ENCODE assay signal across 11 cellular contexts in the genomic region with DNA sequence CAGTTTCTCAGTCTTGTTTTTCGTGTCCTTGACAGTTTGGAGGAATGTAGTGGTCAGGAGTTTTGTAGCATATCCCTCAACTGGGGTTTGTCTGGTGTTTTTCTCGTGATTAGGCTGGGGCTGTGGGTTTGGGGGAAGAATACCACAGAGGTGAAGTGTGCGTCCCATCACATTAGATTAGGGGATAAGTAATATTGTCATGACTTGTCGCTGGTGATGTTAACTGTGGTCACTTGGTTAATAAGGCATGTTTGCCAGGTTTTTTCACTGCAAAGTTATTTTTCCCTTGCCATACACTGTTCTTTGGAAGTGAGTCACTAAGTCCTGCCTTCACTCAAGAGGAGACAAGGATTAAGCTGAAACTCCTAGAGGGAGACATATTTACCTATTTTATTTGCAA. TPM values are rescaled to one million over a fixed set of nuclear protein-coding genes. Genes with fewer than 3 reads are reported as not detected.
A peak's percentile ranks its signal among the peaks of the same experiment; 100 is the strongest.
DNase-seq lines count a peak whose midpoint lies in the region; ATAC-seq and TF ChIP-seq lines count a peak whose summit lies in the region.
"Had no signal": no experiment of that assay in that cellular context is flagged by ENCODE, and none has a peak within 500 bp of the region (broad histone marks: within the 10 kb centered on the region; RNA-seq: fewer than 3 reads in every experiment).

No MANE protein-coding gene starts in this region.

- no peak overlapping the region for H3K18ac ChIP-seq in trophoblast cell (ENCODE audit: low read length)

- H2AFZ ChIP-seq in trophoblast cell (ENCODE audit: insufficient read depth, low read length, poor library complexity): no peak overlapping the region
- H2AFZ ChIP-seq: neural progenitor cell had no signal

- no peak overlapping the region for H3K14ac ChIP-seq in trophoblast cell (ENCODE audit: low read length)

- no peak overlapping the region for H2AK5ac ChIP-seq in trophoblast cell (ENCODE audit: low read length)

- H3K27ac ChIP-seq in RWPE2 (ENCODE audit: poor library complexity, severe bottlenecking) (peak overlapping the region; percentile 65), trophoblast cell (ENCODE audit: low read depth, low read length) (peak overlapping the region; percentile 79), colonic mucosa (no peak overlapping the region)
- H3K27ac ChIP-seq: neural progenitor cell had no signal

- no CpG with 5 or more reads among the region's 4 CpGs for WGBS in trophoblast cell (ENCODE audit: extremely low coverage, insufficient coverage, insufficient read length)

- H2BK12ac ChIP-seq in trophoblast cell (ENCODE audit: low read length): no peak overlapping the region

- H3K36me3 ChIP-seq in RWPE2 (ENCODE audit: low read depth) (peaks cover 26% of the 10 kb centered on the region), trophoblast cell (ENCODE audit: control insufficient read depth in 1 of 2, insufficient read depth in 2 of 2, low read length in 2 of 2) (peaks cover 2 to 10% of the 10 kb centered on the region in 2 experiments), colonic mucosa (no peaks in the 10 kb centered on the region)

- H3K4me3 ChIP-seq in RWPE2 (ENCODE audit: severe bottlenecking): no peak overlapping the region
- H3K4me3 ChIP-seq in trophoblast cell (ENCODE audit: low read depth, low read length): no peak overlapping the region
- no peak overlapping the region for H3K4me3 ChIP-seq in colonic mucosa
- H3K4me3 ChIP-seq: neural progenitor cell had no signal

- ATAC-seq in RWPE2 (ENCODE audit: low read depth) (peak; percentile 83), HG02798 (IDR thresholded peaks at IDR 0.05; ENCODE audit: poor library complexity, unreplicated experiment) (no peak)

- peak overlapping the region; percentile 6 for H3K4ac ChIP-seq in trophoblast cell (ENCODE audit: low read depth, low read length)

- no peak for TF ChIP-seq CTCF in RWPE2 (IDR thresholded peaks at IDR 0.05; ENCODE audit: poor library complexity, severe bottlenecking)
- TF ChIP-seq CTCF in colonic mucosa (IDR thresholded peaks at IDR 0.05): no peak

- no peak overlapping the region for H4K8ac ChIP-seq in trophoblast cell (ENCODE audit: low read depth, low read length)

- no peak overlapping the region for H2BK5ac ChIP-seq in trophoblast cell (ENCODE audit: low read depth, low read length, poor library complexity)

- no peak overlapping the region for H4K12ac ChIP-seq in trophoblast cell (ENCODE audit: low read depth, low read length)

- H3K9ac ChIP-seq in trophoblast cell (ENCODE audit: low read length): no peak overlapping the region
- H3K9ac ChIP-seq in colonic mucosa (ENCODE audit: low read depth in 2 of 2, low read length in 2 of 2): no peak overlapping the region
- H3K9ac ChIP-seq: neural progenitor cell had no signal

- peaks cover 2% of the 10 kb centered on the region for H3K79me2 ChIP-seq in trophoblast cell (ENCODE audit: control insufficient read depth, insufficient read depth, low read length, poor library complexity)

- H3K23ac ChIP-seq in trophoblast cell (ENCODE audit: low read length): no peak overlapping the region

- H3K27me3 ChIP-seq in RWPE2 (ENCODE audit: insufficient read depth, poor library complexity, severe bottlenecking): no peaks in the 10 kb centered on the region
- no peaks in the 10 kb centered on the region for H3K27me3 ChIP-seq in trophoblast cell (ENCODE audit: insufficient read depth, low read length)
- H3K27me3 ChIP-seq in colonic mucosa: no peaks in the 10 kb centered on the region
- H3K27me3 ChIP-seq: neural progenitor cell had no signal

- peak; percentile 62 for DNase-seq in Daoy (ENCODE audit: low read depth)
- no peak for DNase-seq in RWPE2 (ENCODE audit: low spot score)
- peak; percentile 47 for DNase-seq in fibroblast of gingiva (ENCODE audit: low read depth)
- no peak for DNase-seq in trophoblast cell
- no peak for DNase-seq in amygdala (lab: John Stamatoyannopoulos, UW)
- no peak for DNase-seq in KBM-7
- DNase-seq in colonic mucosa: no peak
- DNase-seq: central memory CD4-positive, alpha-beta T cell; NCI-H1105 treated with DMSO at 0.1 percent for 48 hours had no signal

- H2BK120ac ChIP-seq in trophoblast cell (ENCODE audit: insufficient read depth, low read length, poor library complexity): no peak overlapping the region

- peak overlapping the region; percentile 17 for H3K4me2 ChIP-seq in trophoblast cell (ENCODE audit: low read length)
- H3K4me2 ChIP-seq: neural progenitor cell had no signal

- in situ Hi-C loops in KBM-7 (cut with MboI; ENCODE audit: low pct_unique_long_range_greater_than_20kb, low sequenced_read_pairs): no loop called here

- H3K79me1 ChIP-seq in trophoblast cell (ENCODE audit: low read length): peaks cover 3% of the 10 kb centered on the region

- H3K4me1 ChIP-seq in RWPE2 (ENCODE audit: insufficient read depth, poor library complexity, severe bottlenecking) (peaks cover 43% of the 10 kb centered on the region), trophoblast cell (ENCODE audit: control insufficient read depth in 1 of 2, insufficient read depth in 2 of 2, low read length in 2 of 2) (peaks cover 8 to 9% of the 10 kb centered on the region in 2 experiments), colonic mucosa (no peaks in the 10 kb centered on the region)
- H3K4me1 ChIP-seq: neural progenitor cell had no signal

- intact Hi-C loops in colonic mucosa (cut with DNase I): no loop called here

- no peaks in the 10 kb centered on the region for H3K9me3 ChIP-seq in RWPE2 (ENCODE audit: severe bottlenecking)
- H3K9me3 ChIP-seq in trophoblast cell (ENCODE audit: insufficient read depth, low read depth, low read length): no peaks in the 10 kb centered on the region
- H3K9me3 ChIP-seq in colonic mucosa: no peaks in the 10 kb centered on the region

- no peak overlapping the region for H4K91ac ChIP-seq in trophoblast cell (ENCODE audit: low read depth, low read length)

RNA-seq across cellular contexts. Expression of a gene that starts 39.1 kb away (rescaled TPM):
- 36.1 and 44.6 TPM in 2 replicates for total RNA-seq in Daoy (2014; rRNA removed; shearing (Covaris generic))
- polyA plus RNA-seq in trophoblast cell (2013): 38.4 and 40.0 TPM in 2 replicates
- 10 to 100 TPM; 72.5 to 76.5 TPM for total RNA-seq in colonic mucosa

Comparison
In these comparisons a context has a peak if more than half of its experiments do, and no peak if none do; other contexts are left out.
1. DNase-seq: peak in Daoy (single experiment) and fibroblast of gingiva (single experiment); none in RWPE2 (single experiment), trophoblast cell (0 of 2), amygdala (0 of 56), KBM-7 (single experiment) and colonic mucosa (single experiment).